Comparison of ENCODE assay signal across 15 cellular contexts in the genomic region with DNA sequence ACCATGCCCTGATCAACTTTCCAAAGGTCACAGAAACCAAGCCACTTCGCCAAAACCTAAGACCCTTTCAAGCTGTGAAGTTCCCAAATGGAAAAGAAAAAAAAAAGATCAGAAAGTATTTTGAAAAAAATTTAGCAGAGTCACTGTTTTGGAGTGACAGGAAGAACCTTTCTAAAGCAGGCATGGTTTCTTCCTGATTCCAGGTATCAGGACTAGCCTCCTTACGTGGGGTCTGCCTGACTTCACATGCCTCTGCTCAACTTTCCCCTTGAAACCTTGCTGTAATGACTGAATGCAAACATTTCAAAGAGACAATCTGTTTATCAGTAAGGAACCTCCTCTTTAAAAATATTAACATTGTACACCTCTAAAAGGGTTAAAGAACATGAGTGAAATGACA. TPM values are rescaled to one million over a fixed set of nuclear protein-coding genes. Genes with fewer than 3 reads are reported as not detected.
DNase-seq lines count a peak whose midpoint lies in the region; ATAC-seq, FAIRE-seq and TF ChIP-seq lines count a peak whose summit lies in the region.
"Had no signal": no experiment of that assay in that cellular context is flagged by ENCODE, and none has a peak within 500 bp of the region (broad histone marks: within the 10 kb centered on the region; RNA-seq: fewer than 3 reads in every experiment).

No MANE protein-coding gene starts in this region.

- CTCF ChIA-PET in endothelial cell of umbilical vein (lab: Charles Lee), result interaction anchor here (1.6 kb wide), 1 partner anchor 32 kb away, joined by 3 read pairs; no protein-coding TSS in a partner anchor

- H3K4me3 ChIP-seq in heart left ventricle (no peak overlapping the region), endothelial cell of umbilical vein (replicated peaks in 1 of 3; ENCODE audit: insufficient read depth in 1 of 3, low read depth in 1 of 3, low read length in 3 of 3) (no peak overlapping the region), osteoblast (ENCODE audit: insufficient read depth, low read length) (peak overlapping the region; percentile 2), upper lobe of right lung (no peak overlapping the region), ovary (no peak overlapping the region)

- no peaks in the 10 kb centered on the region for H3K9me3 ChIP-seq in heart left ventricle
- H3K9me3 ChIP-seq in endothelial cell of umbilical vein (replicated peaks; ENCODE audit: control insufficient read depth, insufficient read depth, low read length), result no peaks in the 10 kb centered on the region
- H3K9me3 ChIP-seq in osteoblast (ENCODE audit: low read depth, low read length), result no peaks in the 10 kb centered on the region
- H3K9me3 ChIP-seq in upper lobe of right lung, result no peaks in the 10 kb centered on the region
- no peaks in the 10 kb centered on the region for H3K9me3 ChIP-seq in ovary

- H3K79me2 ChIP-seq in endothelial cell of umbilical vein (ENCODE audit: control insufficient read depth, insufficient read depth, low read length) (peaks cover 98% of the 10 kb centered on the region), osteoblast (ENCODE audit: insufficient read depth, low read length) (peaks cover 96% of the 10 kb centered on the region)

- no peak for TF ChIP-seq POLR2A in heart left ventricle (IDR thresholded peaks at IDR 0.05)
- no peak for TF ChIP-seq POLR2A in endothelial cell of umbilical vein (IDR thresholded peaks at IDR 0.05; ENCODE audit: low read depth, low read length)
- TF ChIP-seq POLR2A in ovary (IDR thresholded peaks at IDR 0.05), result no peak

- H3K27me3 ChIP-seq in heart left ventricle (no peaks in the 10 kb centered on the region), endothelial cell of umbilical vein (ENCODE audit: control insufficient read depth in 2 of 2, insufficient read depth in 2 of 2, low read length in 2 of 2) (no peaks in the 10 kb centered on the region), osteoblast (ENCODE audit: insufficient read depth, low read length) (no peaks in the 10 kb centered on the region), upper lobe of right lung (no peaks in the 10 kb centered on the region), ovary (no peaks in the 10 kb centered on the region)

- no peak for TF ChIP-seq EP300 in ovary (IDR thresholded peaks at IDR 0.05)

- peaks cover 0 to 9% (median 0%) of the 10 kb centered on the region in 9 donors for H3K36me3 ChIP-seq in heart left ventricle
- H3K36me3 ChIP-seq in endothelial cell of umbilical vein (ENCODE audit: control insufficient read depth in 2 of 2, extremely low read depth in 1 of 2, insufficient read depth in 2 of 2, low read length in 2 of 2), result peaks cover 0 to 6% of the 10 kb centered on the region in 2 experiments
- peaks cover 15% of the 10 kb centered on the region for H3K36me3 ChIP-seq in osteoblast (ENCODE audit: insufficient read depth, low read length)
- H3K36me3 ChIP-seq in upper lobe of right lung, result peaks cover 4% of the 10 kb centered on the region
- H3K36me3 ChIP-seq in ovary, result no peaks in the 10 kb centered on the region

- no peak for FAIRE-seq in endothelial cell of umbilical vein (lab: Jason Lieb, UNC)
- FAIRE-seq: A204.1 had no signal

- H2AFZ ChIP-seq in endothelial cell of umbilical vein (ENCODE audit: low read depth, low read length) (no peak overlapping the region), osteoblast (ENCODE audit: low read length) (no peak overlapping the region)

- dilution Hi-C loops in endothelial cell of umbilical vein (cut with MboI; ENCODE audit: extremely low pct_ligation_motif_present, low sequenced_read_pairs), result no loop called here

- H3K4me2 ChIP-seq in endothelial cell of umbilical vein (ENCODE audit: insufficient read depth, low read length) (no peak overlapping the region), osteoblast (ENCODE audit: insufficient read depth, low read length) (peak overlapping the region; percentile 67)

- TF ChIP-seq CTCF in heart left ventricle (IDR thresholded peaks at IDR 0.05), result no peak
- TF ChIP-seq CTCF in endothelial cell of umbilical vein (IDR thresholded peaks at IDR 0.05; ENCODE audit: extremely low read depth in 1 of 2, insufficient read depth in 1 of 2, low read depth in 1 of 2, low read length in 2 of 2), result no peak
- no peak for TF ChIP-seq CTCF in osteoblast (IDR thresholded peaks at IDR 0.05; ENCODE audit: extremely low read depth, low read depth, low read length)
- TF ChIP-seq CTCF in upper lobe of right lung (IDR thresholded peaks at IDR 0.05), result no peak
- TF ChIP-seq CTCF in ovary (IDR thresholded peaks at IDR 0.05), result no peak

- POLR2A ChIA-PET in endothelial cell of umbilical vein (lab: Charles Lee), result no interaction called here

- 44 to 77% (median 61%) methylated on average over 2 of the region's 2 CpGs for WGBS in heart left ventricle, 4 donors
- WGBS in ovary, 3 donors, result 60 to 89% (median 86%) methylated on average over 2 of the region's 2 CpGs

- H4K20me1 ChIP-seq in endothelial cell of umbilical vein (replicated peaks; ENCODE audit: control insufficient read depth, extremely low read depth, insufficient read depth, low read length) (peaks cover 8% of the 10 kb centered on the region), osteoblast (ENCODE audit: insufficient read depth, low read length) (peaks cover 27% of the 10 kb centered on the region)

- H3K9ac ChIP-seq in endothelial cell of umbilical vein (replicated peaks; ENCODE audit: extremely low read depth, insufficient read depth, low read length), result no peak overlapping the region

- H3K4me1 ChIP-seq in heart left ventricle (peaks cover 10 to 89% (median 65%) of the 10 kb centered on the region in 12 donors), endothelial cell of umbilical vein (ENCODE audit: control insufficient read depth, extremely low read depth, insufficient read depth, low read length) (peaks cover 47% of the 10 kb centered on the region), osteoblast (ENCODE audit: insufficient read depth, low read length) (peaks cover 68% of the 10 kb centered on the region), upper lobe of right lung (peaks cover 57% of the 10 kb centered on the region), ovary (ENCODE audit: insufficient read depth) (peaks cover 7% of the 10 kb centered on the region)

- H3K9me1 ChIP-seq in endothelial cell of umbilical vein (replicated peaks; ENCODE audit: control insufficient read depth, extremely low read depth, insufficient read depth, low read length), result no peaks in the 10 kb centered on the region

- H3K27ac ChIP-seq in heart left ventricle (peak overlapping the region in 11 of 12 donors; percentile 35 to 79 (median 55)), endothelial cell of umbilical vein (ENCODE audit: insufficient read depth, low read depth, low read length) (peak overlapping the region; percentile 83), osteoblast (ENCODE audit: low read depth, low read length) (peak overlapping the region; percentile 95), upper lobe of right lung (peak overlapping the region; percentile 63), ovary (no peak overlapping the region)

- intact Hi-C loops in heart left ventricle (cut with DNase I), result loop anchor here in 2 of 10 donors (10.0 kb wide), 1 partner anchor 133 kb away; a partner anchor contains a TSS
- intact Hi-C loops in Right ventricle myocardium inferior (cut with DNase I), result no loop called here
- intact Hi-C loops in endothelial cell of umbilical vein (cut with micrococcal nuclease), result loop anchor here (2.0 kb wide), 1 partner anchor 31 kb away; no protein-coding TSS in a partner anchor
- intact Hi-C loops in upper lobe of right lung (cut with DNase I), result no loop called here
- intact Hi-C loops in ovary (cut with DNase I), result loop anchor here in 1 of 4 donors (10.0 kb wide), 1 partner anchor 57 kb away; no protein-coding TSS in a partner anchor

- no peak for ATAC-seq in heart left ventricle
- no peak for ATAC-seq in Right ventricle myocardium inferior
- no peak for ATAC-seq in upper lobe of right lung
- ATAC-seq: activated T-helper 17 cell treated with anti-CD3 and anti-CD28 coated beads, Interleukin-2, amount 50 U/mL, for 72 hours had no signal

- BruUV-seq in endothelial cell of umbilical vein (replicated peaks; lab: Mats Ljungman, UMichigan), result no TSS peak

- no peak for DNase-seq in heart left ventricle
- DNase-seq in Right ventricle myocardium inferior (ENCODE audit: missing footprints), result no peak
- no peak for DNase-seq in endothelial cell of umbilical vein (ENCODE audit: low read depth, low spot score)
- DNase-seq in osteoblast (ENCODE audit: insufficient read length, low spot score, missing footprints), result no peak
- no peak for DNase-seq in upper lobe of right lung
- DNase-seq in NCI-H510A (lab: John Stamatoyannopoulos, UW), result no peak
- DNase-seq in ovary, result no peak
- no peak for DNase-seq in COLO829 (ENCODE audit: low spot score)
- DNase-seq: activated CD4-positive, alpha-beta T cell treated with anti-CD3 and anti-CD28 coated beads, Interleukin-2, amount 50 U/mL, for 4 hours; COR-L47; NCI-H1092 treated with DMSO at 0.1 percent for 48 hours; NCI-H345; retina had no signal

TF ChIP-seq in endothelial cell of umbilical vein, 7 proteins besides CTCF, POLR2A, EP300 and RAD21 (continues in another document):
- TF ChIP-seq EZH2 (IDR thresholded peaks at IDR 0.05; ENCODE audit: borderline replicate concordance, low read depth, low read length, severe bottlenecking) (no peak), POLR2AphosphoS5 (IDR thresholded peaks at IDR 0.05; ENCODE audit: insufficient read depth, low read depth, low read length) (no peak), JUN (IDR thresholded peaks at IDR 0.05; ENCODE audit: borderline replicate concordance, insufficient read depth, insufficient read length, low read depth) (no peak), GATA2 (IDR thresholded peaks at IDR 0.05; ENCODE audit: insufficient read depth, insufficient read length, low read depth, low read length) (no peak), FOS (IDR thresholded peaks at IDR 0.05; ENCODE audit: borderline replicate concordance, insufficient read depth, low read length) (no peak), MYC (IDR thresholded peaks at IDR 0.05; ENCODE audit: low read depth, low read length) (no peak)

RNA-seq across cellular contexts. Expression of a gene that starts 9.5 kb away (rescaled TPM):
- total RNA-seq in heart left ventricle, result 100 to 1,000 TPM in 1 of 9 donors, 10 to 100 TPM in 8; 48.3 to 119 (median 68.5) TPM
- 10 to 100 TPM; 18.3 to 55.2 TPM for polyA plus RNA-seq in heart left ventricle
- 76.4 TPM for total RNA-seq in Right ventricle myocardium inferior
- 212 and 240 TPM in 2 replicates for total RNA-seq in endothelial cell of umbilical vein
- 143 and 150 TPM in 2 replicates for polyA plus RNA-seq in endothelial cell of umbilical vein
- polyA plus RNA-seq in endothelial cell of umbilical vein (2011; cell fraction: cytosol; rRNA removed), result 131 and 149 TPM in 2 replicates
- 163 and 178 TPM in 2 replicates for polyA plus RNA-seq in endothelial cell of umbilical vein (2011; cell fraction: nucleus; rRNA removed)
- 145 and 176 TPM in 2 replicates for polyA plus RNA-seq in endothelial cell of umbilical vein (2012)
- polyA minus RNA-seq in endothelial cell of umbilical vein, result 782 and 791 TPM in 2 replicates
- polyA minus RNA-seq in endothelial cell of umbilical vein (2011; cell fraction: cytosol; rRNA and poly(A)+ RNA removed), result 102 TPM
- 208 and 281 TPM in 2 replicates for polyA minus RNA-seq in endothelial cell of umbilical vein (2011; cell fraction: nucleus; rRNA and poly(A)+ RNA removed)
- total RNA-seq in osteoblast, result 228 and 261 TPM in 2 replicates
- total RNA-seq in upper lobe of right lung, result 257 TPM
- total RNA-seq in ovary, result 100 to 1,000 TPM in 5 of 7 donors, 10 to 100 TPM in 2; 58.7 to 143 (median 113) TPM
- 100 to 1,000 TPM in 1 of 2 donors, 10 to 100 TPM in 1; 35.1 to 122 TPM for polyA plus RNA-seq in ovary

Comparison
In these comparisons a context has a peak if more than half of its experiments do, and no peak if none do; other contexts are left out.
1. H3K27ac ChIP-seq: peak in heart left ventricle (11 of 12), endothelial cell of umbilical vein (single experiment), osteoblast (single experiment) and upper lobe of right lung (single experiment); none in ovary (0 of 2).